Comparison of ENCODE assay signal across 1 cellular context in genomic region chr19:51441410-51442390, GRCh38.
TF ChIP-seq lines count a peak whose summit lies in the region.

No MANE protein-coding gene starts in this region.

TF ChIP-seq in K562, 482 proteins besides CTCF, POLR2A, EP300 and RAD21 (continued from another document and continues in another):
- TF ChIP-seq PRDM10 (IDR thresholded peaks at IDR 0.05; ENCODE audit: partially characterized antibody) (no peak), VEZF1 (CRISPR knock-in tag; IDR thresholded peaks at IDR 0.05) (peak; percentile 8; the same call in 1 of the 2 replicates), ARNT (IDR thresholded peaks at IDR 0.05) (no peak), MTA1 (IDR thresholded peaks at IDR 0.05; ENCODE audit: borderline replicate concordance) (peak; percentile 71), GABPB2 (CRISPR knock-in tag; conservative IDR thresholded peaks at IDR 0.05) (no peak), CREBBP (IDR thresholded peaks at IDR 0.05; ENCODE audit: low read depth, low read length) (no peak), HDAC2 (IDR thresholded peaks at IDR 0.05) (no peak; the same call in 1 of the 2 replicates), RBM22 (IDR thresholded peaks at IDR 0.05; ENCODE audit: low read depth, low read length, poor library complexity, severe bottlenecking) (no peak), FOXA1 (IDR thresholded peaks at IDR 0.05; ENCODE audit: borderline replicate concordance) (no peak), PREB (CRISPR knock-in tag; IDR thresholded peaks at IDR 0.05) (no peak), ATF1 (CRISPR knock-in tag; IDR thresholded peaks at IDR 0.05) (no peak), ATF1 (tag; IDR thresholded peaks at IDR 0.05) (peak; percentile 65), ZNF165 (CRISPR knock-in tag; IDR thresholded peaks at IDR 0.05; ENCODE audit: borderline replicate concordance) (no peak), ZNF121 (CRISPR knock-in tag; conservative IDR thresholded peaks at IDR 0.05) (no peak), TAF1 (IDR thresholded peaks at IDR 0.05; ENCODE audit: control insufficient read depth, extremely low read depth, insufficient read depth, low read length, severe bottlenecking) (peak; percentile 18), ZNF696 (CRISPR knock-in tag; conservative IDR thresholded peaks at IDR 0.05) (no peak), DPF2 (IDR thresholded peaks at IDR 0.05) (peak; percentile 6; the same call in 1 of the 2 replicates), ZNF707 (CRISPR knock-in tag; conservative IDR thresholded peaks at IDR 0.05) (no peak), TAF9B (IDR thresholded peaks at IDR 0.05; ENCODE audit: partially characterized antibody) (peak; percentile 80), USF1 (CRISPR knock-in tag; IDR thresholded peaks at IDR 0.05) (peak; percentile 44; the same call in 1 of the 2 replicates), POLR2B (IDR thresholded peaks at IDR 0.05; ENCODE audit: low read depth, partially characterized antibody) (peak; percentile 23), ZFPM2 (CRISPR knock-in tag; IDR thresholded peaks at IDR 0.05) (no peak), FOXJ3 (CRISPR knock-in tag; IDR thresholded peaks at IDR 0.05) (no peak), AFF1 (IDR thresholded peaks at IDR 0.05; ENCODE audit: low read depth in 1 of 2, partially characterized antibody in 2 of 2) (no peak), ZNF324 (CRISPR knock-in tag; IDR thresholded peaks at IDR 0.05) (no peak), FOSL1 (tag; conservative IDR thresholded peaks at IDR 0.05) (peak; percentile 65), JUN (IDR thresholded peaks at IDR 0.05; ENCODE audit: borderline replicate concordance, low read depth, low read length) (peak; percentile 54; the same call in 1 of the 2 replicates), JUN (CRISPR knock-in tag; IDR thresholded peaks at IDR 0.05; ENCODE audit: borderline replicate concordance) (no peak), ZBTB11 (CRISPR knock-in tag; IDR thresholded peaks at IDR 0.05) (0 out of 6 replicates have a peak, but pooled peaks of 1 of the 3 experiments have one; percentile 32), ETV5 (CRISPR knock-in tag; IDR thresholded peaks at IDR 0.05; ENCODE audit: low read depth) (no peak), SMAD1 (IDR thresholded peaks at IDR 0.05; ENCODE audit: low read depth, low read length, partially characterized antibody) (no peak), GTF2B (IDR thresholded peaks at IDR 0.05; ENCODE audit: extremely low read depth, insufficient read length) (no peak), PHB2 (IDR thresholded peaks at IDR 0.05; ENCODE audit: low read depth) (no peak), ARID3B (CRISPR knock-in tag; IDR thresholded peaks at IDR 0.05; ENCODE audit: borderline replicate concordance) (no peak), ZNF41 (CRISPR knock-in tag; conservative IDR thresholded peaks at IDR 0.05) (0 out of 2 replicates have a peak, but pooled peaks have one; percentile 33), MXD1 (CRISPR knock-in tag; IDR thresholded peaks at IDR 0.05; ENCODE audit: borderline replicate concordance, poor library complexity, severe bottlenecking) (no peak), MLX (CRISPR knock-in tag; conservative IDR thresholded peaks at IDR 0.05) (no peak), TBL1XR1 (IDR thresholded peaks at IDR 0.05; ENCODE audit: low read length in 2 of 2) (no peak; a peak in 1 of 4 replicates), RHOXF2B (CRISPR knock-in tag; conservative IDR thresholded peaks at IDR 0.05) (0 out of 2 replicates have a peak, but pooled peaks have one; percentile 45), CREB5 (CRISPR knock-in tag; IDR thresholded peaks at IDR 0.05) (no peak), NR2C2 (CRISPR knock-in tag; IDR thresholded peaks at IDR 0.05) (no peak), NR2C2 (tag; IDR thresholded peaks at IDR 0.05) (peak; percentile 63; the same call in 1 of the 2 replicates)
